In genomic region chr16:81650982-81651562, GRCh38 we compare ENCODE assay signal across 10 cellular contexts.
DNase-seq lines count a peak whose midpoint lies in the region; ATAC-seq and TF ChIP-seq lines count a peak whose summit lies in the region.
"Had no signal": no experiment of that assay in that cellular context is flagged by ENCODE, and none has a peak within 500 bp of the region (broad histone marks: within the 10 kb centered on the region; RNA-seq: fewer than 3 reads in every experiment).

No MANE protein-coding gene starts in this region.

- H3K27ac Mint-ChIP-seq in central memory CD8-positive, alpha-beta T cell (ENCODE audit: low read depth), result peak overlapping the region; percentile 38
- no peak overlapping the region for H3K27ac Mint-ChIP-seq in progenitor cell of endocrine pancreas
- H3K27ac Mint-ChIP-seq in activated CD4-positive, alpha-beta T cell treated with anti-CD3 and anti-CD28 coated beads for 36 hours, result no peak overlapping the region

- no peaks in the 10 kb centered on the region for H3K27me3 ChIP-seq in left lung
- no peaks in the 10 kb centered on the region for H3K27me3 ChIP-seq in suprapubic skin

- DNase-seq in NCI-H2107 treated with DMSO at 0.1 percent for 48 hours (lab: John Stamatoyannopoulos, UW; ENCODE audit: unreplicated experiment) (peak; percentile 66), left lung (peak in 1 of 2 donors; percentile 81), suprapubic skin (ENCODE audit: low spot score in 2 of 2) (no peak), progenitor cell of endocrine pancreas (ENCODE audit: low spot score, unreplicated experiment) (no peak), HPDE6-E6E7 (ENCODE audit: extremely low spot score) (no peak)
- no peak for DNase-seq in central memory CD8-positive, alpha-beta T cell (ENCODE audit: low spot score in 2 of 2)
- no peak for DNase-seq in activated CD4-positive, alpha-beta T cell treated with anti-CD3 and anti-CD28 coated beads for 36 hours
- DNase-seq: stimulated activated CD4-positive, alpha-beta T cell treated with anti-CD3 and anti-CD28 coated beads, Interleukin-1b, Interleukin-23, amount 100 ng/mL, for 48 hours; T-helper 9 cell had no signal

- peak overlapping the region in 1 of 2 donors; percentile 26 for H3K27ac ChIP-seq in left lung
- H3K27ac ChIP-seq in suprapubic skin, result peak overlapping the region; percentile 23

- H3K4me3 ChIP-seq in left lung (no peak overlapping the region), suprapubic skin (no peak overlapping the region)

- H3K4me1 Mint-ChIP-seq in central memory CD8-positive, alpha-beta T cell, result peaks cover 24% of the 10 kb centered on the region
- peaks cover 18% of the 10 kb centered on the region for H3K4me1 Mint-ChIP-seq in progenitor cell of endocrine pancreas (ENCODE audit: low read depth)
- no peaks in the 10 kb centered on the region for H3K4me1 Mint-ChIP-seq in activated CD4-positive, alpha-beta T cell treated with anti-CD3 and anti-CD28 coated beads for 36 hours

- POLR2A ChIA-PET in activated CD4-positive, alpha-beta T cell treated with anti-CD3 and anti-CD28 coated beads for 36 hours (lab: Charles Lee), result no interaction called here

- CTCF ChIA-PET in activated CD4-positive, alpha-beta T cell treated with anti-CD3 and anti-CD28 coated beads for 36 hours (lab: Charles Lee), result interaction anchor here (0.6 kb wide), 1 partner anchor 52 kb away, joined by 3 read pairs; no protein-coding TSS in a partner anchor

- H3K4me3 Mint-ChIP-seq in central memory CD8-positive, alpha-beta T cell, result no peak overlapping the region
- no peak overlapping the region for H3K4me3 Mint-ChIP-seq in progenitor cell of endocrine pancreas (ENCODE audit: low read depth)
- no peak overlapping the region for H3K4me3 Mint-ChIP-seq in activated CD4-positive, alpha-beta T cell treated with anti-CD3 and anti-CD28 coated beads for 36 hours

- peaks cover 7% of the 10 kb centered on the region for H3K36me3 Mint-ChIP-seq in central memory CD8-positive, alpha-beta T cell (ENCODE audit: insufficient read depth)
- H3K36me3 Mint-ChIP-seq in progenitor cell of endocrine pancreas (ENCODE audit: insufficient read depth), result peaks cover 5% of the 10 kb centered on the region
- H3K36me3 Mint-ChIP-seq in activated CD4-positive, alpha-beta T cell treated with anti-CD3 and anti-CD28 coated beads for 36 hours (ENCODE audit: low read depth), result peaks cover 6% of the 10 kb centered on the region

- 60% methylated on average over 16 of the region's 16 CpGs for WGBS in suprapubic skin

- H3K9me3 Mint-ChIP-seq in central memory CD8-positive, alpha-beta T cell, result no peaks in the 10 kb centered on the region
- H3K9me3 Mint-ChIP-seq in progenitor cell of endocrine pancreas (ENCODE audit: low read depth), result no peaks in the 10 kb centered on the region
- no peaks in the 10 kb centered on the region for H3K9me3 Mint-ChIP-seq in activated CD4-positive, alpha-beta T cell treated with anti-CD3 and anti-CD28 coated beads for 36 hours (ENCODE audit: low read depth)

- TF ChIP-seq CTCF in left lung (IDR thresholded peaks at IDR 0.05) (no peak), suprapubic skin (IDR thresholded peaks at IDR 0.05) (no peak), progenitor cell of endocrine pancreas (IDR thresholded peaks at IDR 0.05; ENCODE audit: unreplicated experiment) (no peak)

- H3K9me3 ChIP-seq in left lung (no peaks in the 10 kb centered on the region), suprapubic skin (no peaks in the 10 kb centered on the region)

- no peak for TF ChIP-seq EP300 in suprapubic skin (IDR thresholded peaks at IDR 0.05)

- ATAC-seq in central memory CD8-positive, alpha-beta T cell (replicated peaks; ENCODE audit: extremely low read depth, poor library complexity, severe bottlenecking), result no peak
- ATAC-seq in left lung (peak; percentile 85), HG02610 (IDR thresholded peaks at IDR 0.05; ENCODE audit: unreplicated experiment) (no peak)
- ATAC-seq in activated CD4-positive, alpha-beta T cell treated with anti-CD3 and anti-CD28 coated beads for 36 hours, result no peak

- TF ChIP-seq POLR2A in suprapubic skin (IDR thresholded peaks at IDR 0.05), result no peak

- H3K36me3 ChIP-seq in left lung, result peaks cover 0 to 29% of the 10 kb centered on the region in 2 donors
- peaks cover 34% of the 10 kb centered on the region for H3K36me3 ChIP-seq in suprapubic skin

- H3K27me3 Mint-ChIP-seq in central memory CD8-positive, alpha-beta T cell, result no peaks in the 10 kb centered on the region
- H3K27me3 Mint-ChIP-seq in progenitor cell of endocrine pancreas, result no peaks in the 10 kb centered on the region
- no peaks in the 10 kb centered on the region for H3K27me3 Mint-ChIP-seq in activated CD4-positive, alpha-beta T cell treated with anti-CD3 and anti-CD28 coated beads for 36 hours

- H3K4me1 ChIP-seq in left lung, result peaks cover 0 to 14% of the 10 kb centered on the region in 2 donors
- H3K4me1 ChIP-seq in suprapubic skin, result peaks cover 25% of the 10 kb centered on the region

- intact Hi-C loops in left lung (cut with DNase I), result no loop called here
- intact Hi-C loops in activated CD4-positive, alpha-beta T cell treated with anti-CD3 and anti-CD28 coated beads for 36 hours (cut with DNase I, micrococcal nuclease), result no loop called here
